15 cellular contexts compared by ENCODE assay signal in the genomic region with DNA sequence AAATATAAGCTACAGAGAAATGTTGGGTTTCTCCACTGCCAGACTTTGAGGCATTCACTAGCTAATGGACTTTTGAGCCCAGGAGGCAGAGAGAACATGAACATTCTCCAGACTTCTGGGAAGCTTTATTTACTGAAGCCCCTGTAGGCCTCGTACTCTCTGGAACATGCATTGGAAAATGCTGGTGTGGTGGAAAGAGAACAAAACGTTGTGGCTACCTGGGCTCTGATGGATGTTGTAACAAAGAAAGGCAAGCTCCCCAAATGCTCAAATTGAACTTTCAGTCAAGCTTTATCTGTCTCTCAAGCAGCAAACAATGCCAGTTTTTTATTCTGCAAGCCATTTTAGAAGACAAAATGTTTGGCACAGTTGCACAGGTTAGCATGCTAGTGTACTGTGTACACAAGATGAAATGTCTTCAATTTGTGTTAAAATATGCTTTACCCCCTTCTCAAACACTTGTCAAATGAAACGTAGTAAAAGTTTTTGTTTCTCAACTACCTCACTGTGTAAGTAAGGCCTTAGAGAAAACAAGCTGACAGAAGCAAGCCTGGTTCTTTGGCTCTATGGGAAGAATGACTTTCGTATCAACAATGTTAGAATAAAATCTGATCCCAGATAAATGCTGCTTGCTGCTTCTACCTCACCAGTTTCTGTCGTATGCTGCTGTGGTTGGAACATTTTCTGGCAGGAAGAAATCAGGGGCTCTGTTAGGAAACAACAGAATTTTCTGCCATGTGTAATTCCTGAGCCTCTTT.
DNase-seq lines count a peak whose midpoint lies in the region; ATAC-seq and TF ChIP-seq lines count a peak whose summit lies in the region.
"Had no signal": no experiment of that assay in that cellular context is flagged by ENCODE, and none has a peak within 500 bp of the region (broad histone marks: within the 10 kb centered on the region; RNA-seq: fewer than 3 reads in every experiment).

No MANE protein-coding gene starts in this region.

- no peaks in the 10 kb centered on the region for H3K9me3 ChIP-seq in upper lobe of right lung
- H3K9me3 ChIP-seq: breast epithelium, ovary had no signal

- H3K9me3 Mint-ChIP-seq in T-helper 2 cell treated with Interferon-gamma antibody and Interleukin-4, amounts not matched to agents 5 μg/mL and 100 μg/mL, for 36 hours = peaks cover 9% of the 10 kb centered on the region
- H3K9me3 Mint-ChIP-seq in natural killer cell treated with Interleukin-12 subunit alpha and Interleukin-12 subunit beta and Interleukin-15 and Interleukin-18, amount 100 ng/mL, for 72 hours = no peaks in the 10 kb centered on the region
- H3K9me3 Mint-ChIP-seq: activated naive CD4-positive, alpha-beta T cell treated with anti-CD3 and anti-CD28 coated beads, Interleukin-2, amount 10 ng/mL, durations not matched to agents 7 days and 5 days; CD8-positive, alpha-beta T cell had no signal

- H3K27me3 Mint-ChIP-seq in T-helper 2 cell treated with Interferon-gamma antibody and Interleukin-4, amounts not matched to agents 5 μg/mL and 100 μg/mL, for 36 hours (ENCODE audit: low read depth) = no peaks in the 10 kb centered on the region
- H3K27me3 Mint-ChIP-seq in natural killer cell treated with Interleukin-12 subunit alpha and Interleukin-12 subunit beta and Interleukin-15 and Interleukin-18, amount 100 ng/mL, for 72 hours = no peaks in the 10 kb centered on the region

- H3K36me3 ChIP-seq in upper lobe of right lung = no peaks in the 10 kb centered on the region
- H3K36me3 ChIP-seq: breast epithelium, ovary had no signal

- peaks cover 18% of the 10 kb centered on the region for H3K4me1 ChIP-seq in upper lobe of right lung

- no peak for ATAC-seq in natural killer cell treated with Interleukin-12 subunit alpha and Interleukin-12 subunit beta and Interleukin-15 and Interleukin-18, amount 100 ng/mL, for 72 hours
- ATAC-seq in upper lobe of right lung (no peak), HG02973 (IDR thresholded peaks at IDR 0.05; ENCODE audit: unreplicated experiment) (no peak)
- ATAC-seq: CD8-positive, alpha-beta T cell had no signal

- H3K4me3 ChIP-seq in upper lobe of right lung = no peak overlapping the region
- H3K4me3 ChIP-seq in foreskin fibroblast (ENCODE audit: low read depth in 1 of 2, low read length in 2 of 2) = no peak overlapping the region
- H3K4me3 ChIP-seq: breast epithelium, ovary had no signal

- H3K27ac ChIP-seq in caudate nucleus (ENCODE audit: low read depth, low read length) (peak overlapping the region; percentile 1), upper lobe of right lung (peak overlapping the region; percentile 20)
- H3K27ac ChIP-seq: ovary had no signal

- H3K27me3 ChIP-seq in upper lobe of right lung = no peaks in the 10 kb centered on the region
- H3K27me3 ChIP-seq: breast epithelium, ovary had no signal

- peaks cover 23% of the 10 kb centered on the region for H3K36me3 Mint-ChIP-seq in T-helper 2 cell treated with Interferon-gamma antibody and Interleukin-4, amounts not matched to agents 5 μg/mL and 100 μg/mL, for 36 hours (ENCODE audit: low read depth)
- peaks cover 18% of the 10 kb centered on the region for H3K36me3 Mint-ChIP-seq in natural killer cell treated with Interleukin-12 subunit alpha and Interleukin-12 subunit beta and Interleukin-15 and Interleukin-18, amount 100 ng/mL, for 72 hours
- H3K36me3 Mint-ChIP-seq: activated naive CD4-positive, alpha-beta T cell treated with anti-CD3 and anti-CD28 coated beads, Interleukin-2, amount 10 ng/mL, durations not matched to agents 7 days and 5 days; CD8-positive, alpha-beta T cell had no signal

- H3K27ac Mint-ChIP-seq in T-helper 2 cell treated with Interferon-gamma antibody and Interleukin-4, amounts not matched to agents 5 μg/mL and 100 μg/mL, for 36 hours = peak overlapping the region; percentile 80
- H3K27ac Mint-ChIP-seq in natural killer cell treated with Interleukin-12 subunit alpha and Interleukin-12 subunit beta and Interleukin-15 and Interleukin-18, amount 100 ng/mL, for 72 hours = peak overlapping the region; percentile 93 to 99
- H3K27ac Mint-ChIP-seq: activated naive CD4-positive, alpha-beta T cell treated with anti-CD3 and anti-CD28 coated beads, Interleukin-2, amount 10 ng/mL, durations not matched to agents 7 days and 5 days; CD8-positive, alpha-beta T cell had no signal

- H3K4me1 Mint-ChIP-seq in T-helper 2 cell treated with Interferon-gamma antibody and Interleukin-4, amounts not matched to agents 5 μg/mL and 100 μg/mL, for 36 hours (ENCODE audit: low read depth) = peaks cover 63% of the 10 kb centered on the region
- peaks cover 67 to 88% of the 10 kb centered on the region in 2 donors for H3K4me1 Mint-ChIP-seq in natural killer cell treated with Interleukin-12 subunit alpha and Interleukin-12 subunit beta and Interleukin-15 and Interleukin-18, amount 100 ng/mL, for 72 hours (ENCODE audit: low read depth in 2 of 2)

- intact Hi-C loops in upper lobe of right lung (cut with DNase I) = no loop called here

- DNase-seq in T-helper 2 cell treated with Interferon-gamma antibody and Interleukin-4, amounts not matched to agents 5 μg/mL and 100 μg/mL, for 36 hours (ENCODE audit: low spot score) = no peak
- DNase-seq in T-helper 2 cell (no peak), caudate nucleus (lab: John Stamatoyannopoulos, UW) (no peak), upper lobe of right lung (no peak), kidney glomerular epithelial cell (lab: John Stamatoyannopoulos, UW) (no peak), foreskin fibroblast (no peak)
- no peak for DNase-seq in natural killer cell treated with Interleukin-12 subunit alpha and Interleukin-12 subunit beta and Interleukin-15 and Interleukin-18, amount 100 ng/mL, for 72 hours (ENCODE audit: low spot score)
- DNase-seq: activated naive CD4-positive, alpha-beta T cell treated with anti-CD3 and anti-CD28 coated beads, Interleukin-2, amount 10 ng/mL, durations not matched to agents 7 days and 5 days; CD8-positive, alpha-beta T cell; effector memory CD4-positive, alpha-beta T cell; IMR-90; NCI-H1092; ovary had no signal

- H3K4me3 Mint-ChIP-seq in T-helper 2 cell treated with Interferon-gamma antibody and Interleukin-4, amounts not matched to agents 5 μg/mL and 100 μg/mL, for 36 hours = peak overlapping the region; percentile 13
- peak overlapping the region; percentile 19 for H3K4me3 Mint-ChIP-seq in natural killer cell treated with Interleukin-12 subunit alpha and Interleukin-12 subunit beta and Interleukin-15 and Interleukin-18, amount 100 ng/mL, for 72 hours
- H3K4me3 Mint-ChIP-seq: activated naive CD4-positive, alpha-beta T cell treated with anti-CD3 and anti-CD28 coated beads, Interleukin-2, amount 10 ng/mL, durations not matched to agents 7 days and 5 days; CD8-positive, alpha-beta T cell had no signal

- TF ChIP-seq CTCF in upper lobe of right lung (IDR thresholded peaks at IDR 0.05) (no peak), foreskin fibroblast (IDR thresholded peaks at IDR 0.05; ENCODE audit: low read depth, low read length) (no peak)
